Comparison of ENCODE assay signal across 18 cellular contexts in genomic region chr10:61016630-61017029, GRCh38.
DNase-seq lines count a peak whose midpoint lies in the region; ATAC-seq, FAIRE-seq and TF ChIP-seq lines count a peak whose summit lies in the region.
"Had no signal": no experiment of that assay in that cellular context is flagged by ENCODE, and none has a peak within 500 bp of the region (broad histone marks: within the 10 kb centered on the region; RNA-seq: fewer than 3 reads in every experiment).

No MANE protein-coding gene starts in this region.

- H3K36me3 ChIP-seq in mucosa of descending colon (ENCODE audit: low read depth) = no peaks in the 10 kb centered on the region
- H3K36me3 ChIP-seq: BLaER1 treated with 17β-estradiol and CSF1 and Interleukin-3, amounts not matched to agents 10 nM and 100 nM had no signal

- H3K4me3 Mint-ChIP-seq in chondrocyte (ENCODE audit: unreplicated experiment) = no peak overlapping the region
- no peak overlapping the region for H3K4me3 Mint-ChIP-seq in nephron
- H3K4me3 Mint-ChIP-seq: B cell, HFFc6 had no signal

- H3K4me1 Mint-ChIP-seq in chondrocyte (ENCODE audit: low read depth) = peaks cover 16% of the 10 kb centered on the region
- peaks cover 26% of the 10 kb centered on the region for H3K4me1 Mint-ChIP-seq in nephron
- H3K4me1 Mint-ChIP-seq: B cell; CD8-positive, alpha-beta memory T cell had no signal

- peak; percentile 9 for FAIRE-seq in A204.1 (lab: Jason Lieb, UNC)
- FAIRE-seq: D721Med had no signal

- H3K9me3 Mint-ChIP-seq in chondrocyte (ENCODE audit: low read depth) = peaks cover 3% of the 10 kb centered on the region
- peaks cover 2% of the 10 kb centered on the region for H3K9me3 Mint-ChIP-seq in nephron
- H3K9me3 Mint-ChIP-seq: CD8-positive, alpha-beta memory T cell; HFFc6 had no signal

- H3K27ac Mint-ChIP-seq in chondrocyte (ENCODE audit: unreplicated experiment) = peak overlapping the region; percentile 30
- peak overlapping the region; percentile 33 to 76 (median 66) for H3K27ac Mint-ChIP-seq in nephron
- H3K27ac Mint-ChIP-seq: B cell; CD8-positive, alpha-beta memory T cell; HFFc6 had no signal

- no peaks in the 10 kb centered on the region for H3K4me1 ChIP-seq in mucosa of descending colon (ENCODE audit: low read depth)
- H3K4me1 ChIP-seq: BLaER1 treated with 17β-estradiol and CSF1 and Interleukin-3, amounts not matched to agents 10 nM and 100 nM had no signal

- ATAC-seq in HG03159 (IDR thresholded peaks at IDR 0.05; ENCODE audit: unreplicated experiment) = no peak
- ATAC-seq in mucosa of descending colon = no peak
- ATAC-seq: HCT116 had no signal

- H3K27me3 Mint-ChIP-seq in chondrocyte (ENCODE audit: low read depth) = no peaks in the 10 kb centered on the region
- no peaks in the 10 kb centered on the region for H3K27me3 Mint-ChIP-seq in nephron (ENCODE audit: low read depth)

- H3K36me3 Mint-ChIP-seq in chondrocyte (ENCODE audit: low read depth) (no peaks in the 10 kb centered on the region), nephron (ENCODE audit: low read depth) (no peaks in the 10 kb centered on the region)
- H3K36me3 Mint-ChIP-seq: CD8-positive, alpha-beta memory T cell had no signal

- intact Hi-C loops in mucosa of descending colon (cut with DNase I, micrococcal nuclease) = no loop called here

- TF ChIP-seq CTCF in chondrocyte (IDR thresholded peaks at IDR 0.05) (no peak), nephron (IDR thresholded peaks at IDR 0.05; ENCODE audit: unreplicated experiment in 3 of 3) (no peak), mucosa of descending colon (IDR thresholded peaks at IDR 0.05) (no peak)

- no peak overlapping the region for H3K4me3 ChIP-seq in mucosa of descending colon
- H3K4me3 ChIP-seq: BLaER1 treated with 17β-estradiol and CSF1 and Interleukin-3, amounts not matched to agents 10 nM and 100 nM had no signal

- DNase-seq in EL (peak; percentile 5), chondrocyte (ENCODE audit: low spot score) (no peak), mucosa of descending colon (no peak)
- DNase-seq in activated effector memory CD4-positive, alpha-beta T cell treated with Interleukin-2 at 50 U/mL for 16 hours = no peak
- DNase-seq: 8988T; CD8-positive, alpha-beta memory T cell; COR-L47; GF-D8; GOT3; H7; HFFc6 had no signal

- no peaks in the 10 kb centered on the region for H3K9me3 ChIP-seq in mucosa of descending colon
- H3K9me3 ChIP-seq: BLaER1 treated with 17β-estradiol and CSF1 and Interleukin-3, amounts not matched to agents 10 nM and 100 nM had no signal
